ENCODE assay signal across 31 cellular contexts in genomic region chrX:22603060-22603459, GRCh38.
"Had no signal": no experiment of that assay in that cellular context is flagged by ENCODE, and none has a peak within 500 bp of the region (broad histone marks: within the 10 kb centered on the region; RNA-seq: fewer than 3 reads in every experiment).

No MANE protein-coding gene starts in this region.

- H3K36me3 Mint-ChIP-seq: activated CD4-positive, alpha-beta memory T cell treated with anti-CD3 and anti-CD28 coated beads for 36 hours; activated CD8-positive, alpha-beta memory T cell treated with anti-CD3 and anti-CD28 coated beads, Interleukin-2, amount 10 ng/mL, durations not matched to agents 7 days and 5 days; activated naive CD4-positive, alpha-beta T cell treated with anti-CD3 and anti-CD28 coated beads, Interleukin-2, amount 10 ng/mL, durations not matched to agents 7 days and 5 days; activated naive CD4-positive, alpha-beta T cell treated with anti-CD3 and anti-CD28 coated beads, Interleukin-2, amount 50 U/mL, for 72 hours; activated naive CD8-positive, alpha-beta T cell treated with anti-CD3 and anti-CD28 coated beads, Interleukin-2, amount 10 ng/mL, durations not matched to agents 7 days and 5 days had no signal

- H3K27me3 Mint-ChIP-seq: activated CD4-positive, alpha-beta memory T cell treated with anti-CD3 and anti-CD28 coated beads for 36 hours; activated CD4-positive, alpha-beta T cell treated with anti-CD3 and anti-CD28 coated beads for 36 hours; activated CD4-positive, alpha-beta T cell treated with anti-CD3 and anti-CD28 coated beads, Interleukin-2, amount 10 ng/mL, durations not matched to agents 24 days and 14 days; activated CD8-positive, alpha-beta memory T cell treated with anti-CD3 and anti-CD28 coated beads, Interleukin-2, amount 10 ng/mL, durations not matched to agents 7 days and 5 days; activated naive CD4-positive, alpha-beta T cell treated with anti-CD3 and anti-CD28 coated beads, Interleukin-2, amount 10 ng/mL, durations not matched to agents 7 days and 5 days; activated naive CD8-positive, alpha-beta T cell treated with anti-CD3 and anti-CD28 coated beads, Interleukin-2, amount 10 ng/mL, durations not matched to agents 7 days and 5 days; central memory CD8-positive, alpha-beta T cell; dendritic cell treated with granulocyte-macrophage colony-stimulating factor and Interleukin-4, amounts not matched to agents 40 ng/mL and 50 ng/mL, for 4 days; T-helper 17 cell had no signal

- H3K4me1 Mint-ChIP-seq: activated CD4-positive, alpha-beta T cell treated with anti-CD3 and anti-CD28 coated beads for 36 hours; activated CD4-positive, alpha-beta T cell treated with anti-CD3 and anti-CD28 coated beads, Interleukin-2, amount 10 ng/mL, durations not matched to agents 24 days and 14 days; activated CD8-positive, alpha-beta memory T cell treated with anti-CD3 and anti-CD28 coated beads, Interleukin-2, amount 10 ng/mL, durations not matched to agents 7 days and 5 days; activated naive CD4-positive, alpha-beta T cell treated with anti-CD3 and anti-CD28 coated beads, Interleukin-2, amount 10 ng/mL, durations not matched to agents 7 days and 5 days; activated naive CD8-positive, alpha-beta T cell treated with anti-CD3 and anti-CD28 coated beads, Interleukin-2, amount 10 ng/mL, durations not matched to agents 7 days and 5 days; central memory CD8-positive, alpha-beta T cell; T-helper 17 cell had no signal

- H3K9me3 Mint-ChIP-seq: activated naive CD4-positive, alpha-beta T cell treated with anti-CD3 and anti-CD28 coated beads, Interleukin-2, amount 50 U/mL, for 72 hours; activated naive CD8-positive, alpha-beta T cell treated with anti-CD3 and anti-CD28 coated beads, Interleukin-2, amount 10 ng/mL, durations not matched to agents 7 days and 5 days; central memory CD8-positive, alpha-beta T cell; T-helper 2 cell treated with Interferon-gamma antibody and Interleukin-4, amounts not matched to agents 5 μg/mL and 100 μg/mL, for 36 hours had no signal

- H3K4me3 Mint-ChIP-seq: activated CD4-positive, alpha-beta memory T cell treated with anti-CD3 and anti-CD28 coated beads for 36 hours; activated CD4-positive, alpha-beta T cell treated with anti-CD3 and anti-CD28 coated beads for 36 hours; activated CD4-positive, alpha-beta T cell treated with anti-CD3 and anti-CD28 coated beads, Interleukin-2, amount 10 ng/mL, durations not matched to agents 24 days and 14 days; activated CD8-positive, alpha-beta memory T cell treated with anti-CD3 and anti-CD28 coated beads, Interleukin-2, amount 10 ng/mL, durations not matched to agents 7 days and 5 days; activated CD8-positive, alpha-beta T cell treated with anti-CD3 and anti-CD28 coated beads, Interleukin-2, amount 10 ng/mL, durations not matched to agents 7 days and 5 days; activated naive CD4-positive, alpha-beta T cell treated with anti-CD3 and anti-CD28 coated beads, Interleukin-2, amount 10 ng/mL, durations not matched to agents 7 days and 5 days; activated naive CD8-positive, alpha-beta T cell treated with anti-CD3 and anti-CD28 coated beads, Interleukin-2, amount 10 ng/mL, durations not matched to agents 7 days and 5 days; activated T-cell treated with anti-CD3 and anti-CD28 coated beads, Interleukin-2, amount 50 U/mL, for 72 hours; central memory CD8-positive, alpha-beta T cell; dendritic cell treated with granulocyte-macrophage colony-stimulating factor and Interleukin-4, amounts not matched to agents 40 ng/mL and 50 ng/mL, for 4 days; T-helper 17 cell; T-helper 2 cell treated with Interferon-gamma antibody and Interleukin-4, amounts not matched to agents 5 μg/mL and 100 μg/mL, for 36 hours had no signal

- H3K27ac Mint-ChIP-seq: activated CD4-positive, alpha-beta memory T cell treated with anti-CD3 and anti-CD28 coated beads for 36 hours; activated CD4-positive, alpha-beta T cell treated with anti-CD3 and anti-CD28 coated beads for 36 hours; activated CD4-positive, alpha-beta T cell treated with anti-CD3 and anti-CD28 coated beads, Interleukin-2, amount 10 ng/mL, durations not matched to agents 24 days and 14 days; activated CD8-positive, alpha-beta memory T cell treated with anti-CD3 and anti-CD28 coated beads, Interleukin-2, amount 10 ng/mL, durations not matched to agents 7 days and 5 days; activated CD8-positive, alpha-beta T cell treated with anti-CD3 and anti-CD28 coated beads, Interleukin-2, amount 10 ng/mL, durations not matched to agents 7 days and 5 days; activated naive CD4-positive, alpha-beta T cell treated with anti-CD3 and anti-CD28 coated beads, Interleukin-2, amount 10 ng/mL, durations not matched to agents 7 days and 5 days; activated naive CD4-positive, alpha-beta T cell treated with anti-CD3 and anti-CD28 coated beads, Interleukin-2, amount 50 U/mL, for 72 hours; activated naive CD8-positive, alpha-beta T cell treated with anti-CD3 and anti-CD28 coated beads, Interleukin-2, amount 10 ng/mL, durations not matched to agents 7 days and 5 days; activated T-cell treated with anti-CD3 and anti-CD28 coated beads, Interleukin-2, amount 50 U/mL, for 72 hours; dendritic cell treated with granulocyte-macrophage colony-stimulating factor and Interleukin-4, amounts not matched to agents 40 ng/mL and 50 ng/mL, for 4 days; T-helper 17 cell; T-helper 2 cell treated with Interferon-gamma antibody and Interleukin-4, amounts not matched to agents 5 μg/mL and 100 μg/mL, for 36 hours had no signal

- H3K4me3 ChIP-seq: ascending aorta, coronary artery, dorsolateral prefrontal cortex, esophagus muscularis mucosa, gastrocnemius medialis, heart left ventricle had no signal

- H3K36me3 ChIP-seq: ascending aorta, brain microvascular endothelial cell, esophagus muscularis mucosa, gastrocnemius medialis, heart left ventricle had no signal

- H3K4me1 ChIP-seq: ascending aorta, esophagus muscularis mucosa, foreskin keratinocyte, gastrocnemius medialis, heart left ventricle had no signal

- H3K27me3 ChIP-seq: ascending aorta, brain microvascular endothelial cell, esophagus muscularis mucosa, foreskin keratinocyte, gastrocnemius medialis, heart left ventricle had no signal

- DNase-seq: activated CD4-positive, alpha-beta memory T cell treated with anti-CD3 and anti-CD28 coated beads for 36 hours; activated CD4-positive, alpha-beta T cell treated with anti-CD3 and anti-CD28 coated beads for 36 hours; activated CD4-positive, alpha-beta T cell treated with anti-CD3 and anti-CD28 coated beads, Interleukin-2, amount 10 ng/mL, durations not matched to agents 24 days and 14 days; activated CD4-positive, CD25-positive, alpha-beta regulatory T cell; activated CD4-positive, CD25-positive, alpha-beta regulatory T cell treated with anti-CD3 and anti-CD28 coated beads, Interleukin-2, amount 50 U/mL, for 72 hours; activated CD8-positive, alpha-beta memory T cell treated with anti-CD3 and anti-CD28 coated beads, Interleukin-2, amount 10 ng/mL, durations not matched to agents 7 days and 5 days; activated CD8-positive, alpha-beta memory T cell treated with anti-CD3 and anti-CD28 coated beads, Interleukin-2, amount 50 U/mL, for 4 hours; activated CD8-positive, alpha-beta T cell treated with anti-CD3 and anti-CD28 coated beads, Interleukin-2, amount 10 ng/mL, durations not matched to agents 7 days and 5 days; activated gamma-delta T cell; activated naive CD4-positive, alpha-beta T cell; activated naive CD4-positive, alpha-beta T cell treated with anti-CD3 and anti-CD28 coated beads, Interleukin-2, amount 10 ng/mL, durations not matched to agents 7 days and 5 days; activated naive CD8-positive, alpha-beta T cell treated with anti-CD3 and anti-CD28 coated beads, Interleukin-2, amount 10 ng/mL, durations not matched to agents 7 days and 5 days; activated T-cell treated with anti-CD3 and anti-CD28 coated beads, Interleukin-2, amount 50 U/mL, for 1 hour; activated T-cell treated with anti-CD3 and anti-CD28 coated beads, Interleukin-2, amount 50 U/mL, for 72 hours; brain microvascular endothelial cell; dorsolateral prefrontal cortex; effector memory CD4-positive, alpha-beta T cell; erythroblast; foreskin keratinocyte; gastrocnemius medialis; glutamatergic neuron; heart left ventricle; T-helper 17 cell; T1000 had no signal

- H3K9me3 ChIP-seq: ascending aorta, gastrocnemius medialis had no signal

- H3K27ac ChIP-seq: ascending aorta, brain microvascular endothelial cell, coronary artery, dorsolateral prefrontal cortex, esophagus muscularis mucosa, foreskin keratinocyte, gastrocnemius medialis, heart left ventricle had no signal
